ENCODE assay signal across 18 cellular contexts in genomic region chr1:46539968-46540367, GRCh38. TPM values are rescaled to one million over a fixed set of nuclear protein-coding genes. Genes with fewer than 3 reads are reported as not detected.
DNase-seq lines count a peak whose midpoint lies in the region; ATAC-seq and TF ChIP-seq lines count a peak whose summit lies in the region.
"Had no signal": no experiment of that assay in that cellular context is flagged by ENCODE, and none has a peak within 500 bp of the region (broad histone marks: within the 10 kb centered on the region; RNA-seq: fewer than 3 reads in every experiment).

No MANE protein-coding gene starts in this region.

- peaks cover 0 to 38% of the 10 kb centered on the region in 2 donors for H3K27me3 ChIP-seq in tibial artery

- intact Hi-C loops in tibial artery (cut with DNase I; ENCODE audit: low total_unique reads), result no loop called here

- no peaks in the 10 kb centered on the region for H3K9me3 ChIP-seq in tibial artery
- H3K9me3 ChIP-seq: psoas muscle had no signal

- H3K36me3 ChIP-seq in tibial artery, result no peaks in the 10 kb centered on the region

- DNase-seq in ELR (ENCODE audit: low read depth) (peak; percentile 82), RKO (ENCODE audit: low spot score) (peak; percentile 80), occipital lobe (lab: John Stamatoyannopoulos, UW) (peak; percentile 68), NCI-H510A treated with DMSO at 0.1 percent for 48 hours (lab: John Stamatoyannopoulos, UW) (no peak), SHP77 (lab: John Stamatoyannopoulos, UW) (no peak), tibial artery (no peak), NCI-H345 (lab: John Stamatoyannopoulos, UW) (no peak)
- DNase-seq: activated CD4-positive, alpha-beta T cell treated with anti-CD3 and anti-CD28 coated beads, Interleukin-2, amount 50 U/mL, for 4 hours; activated gamma-delta T cell; C1 segment of cervical spinal cord; central memory CD4-positive, alpha-beta T cell; H9; NCI-H1092 treated with DMSO at 0.1 percent for 48 hours; psoas muscle had no signal

- H3K4me3 ChIP-seq in tibial artery, result no peak overlapping the region
- H3K4me3 ChIP-seq: PC-9, psoas muscle had no signal

- peak; percentile 51 for ATAC-seq in esophagus mucosa
- ATAC-seq: psoas muscle had no signal

- no peak overlapping the region for H3K27ac ChIP-seq in tibial artery
- H3K27ac ChIP-seq: PC-9, psoas muscle had no signal

- no peak for TF ChIP-seq CTCF in tibial artery (IDR thresholded peaks at IDR 0.05)

- H3K4me1 ChIP-seq in tibial artery, result peaks cover 0 to 14% (median 8%) of the 10 kb centered on the region in 4 donors
- H3K4me1 ChIP-seq: psoas muscle had no signal

RNA-seq across cellular contexts. Expression of gene KNCN, which starts 11.5 kb away (rescaled TPM):
- total RNA-seq in esophagus mucosa, result not detected
- not detected for total RNA-seq in occipital lobe
- total RNA-seq: endothelial cell of umbilical vein, H9, NCI-H460, PC-9, psoas muscle had no signal

RNA-seq across cellular contexts. Expression of gene DMBX1, which starts 50.3 kb away (rescaled TPM):
- not detected for total RNA-seq in esophagus mucosa
- not detected for total RNA-seq in occipital lobe
- total RNA-seq: endothelial cell of umbilical vein, NCI-H460, psoas muscle had no signal

Comparison
In these comparisons a context has a peak if more than half of its experiments do, and no peak if none do; other contexts are left out.
1. DNase-seq: peak in ELR (single experiment), RKO (single experiment) and occipital lobe (single experiment); none in NCI-H510A treated with DMSO at 0.1 percent for 48 hours (single experiment), SHP77 (0 of 2), tibial artery (0 of 2) and NCI-H345 (single experiment).